Comparison of ENCODE assay signal across 14 cellular contexts in the genomic region with DNA sequence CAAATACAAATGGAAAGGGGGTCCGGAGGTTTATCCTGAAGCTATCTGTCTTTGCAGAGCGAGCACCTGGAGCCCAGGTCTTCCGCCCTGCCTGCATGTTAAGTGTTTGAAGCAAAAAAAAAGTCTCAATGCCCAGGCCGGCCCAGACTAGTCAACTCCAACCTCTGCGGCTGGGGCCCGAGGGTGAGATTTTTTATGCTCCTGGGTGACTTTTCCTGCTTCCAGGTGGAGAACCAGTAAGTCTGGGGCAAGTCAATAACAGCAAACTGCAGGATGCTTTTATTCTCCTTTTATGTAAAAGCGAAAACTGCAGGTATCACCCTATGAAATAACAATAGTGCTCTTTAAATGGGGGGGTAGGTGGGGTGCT. TPM values are rescaled to one million over a fixed set of nuclear protein-coding genes. Genes with fewer than 3 reads are reported as not detected.
DNase-seq lines count a peak whose midpoint lies in the region; ATAC-seq and TF ChIP-seq lines count a peak whose summit lies in the region.
"Had no signal": no experiment of that assay in that cellular context is flagged by ENCODE, and none has a peak within 500 bp of the region (broad histone marks: within the 10 kb centered on the region; RNA-seq: fewer than 3 reads in every experiment).

No MANE protein-coding gene starts in this region.

- H3K79me2 ChIP-seq in mammary epithelial cell (ENCODE audit: insufficient read depth, low read length) = no peaks in the 10 kb centered on the region
- no peaks in the 10 kb centered on the region for H3K79me2 ChIP-seq in OCI-LY7 (ENCODE audit: insufficient read depth, low read depth, low read length)

- H3K9me3 Mint-ChIP-seq in MCF 10A (ENCODE audit: unreplicated experiment) = peaks cover 9% of the 10 kb centered on the region

- H3K4me2 ChIP-seq in mammary epithelial cell (ENCODE audit: insufficient read depth, low read depth, low read length) = no peak overlapping the region
- H3K4me2 ChIP-seq in OCI-LY7 (ENCODE audit: low read length) = peak overlapping the region; percentile 90

- TF ChIP-seq CTCF in MCF 10A (IDR thresholded peaks at IDR 0.05; ENCODE audit: unreplicated experiment) = no peak
- TF ChIP-seq CTCF in mammary epithelial cell (conservative IDR thresholded peaks at IDR 0.05 in 1 of 2, IDR thresholded peaks at IDR 0.05 in 1 of 2; ENCODE audit: extremely low read depth in 1 of 2, insufficient read depth in 1 of 2, low read depth in 1 of 2, low read length in 2 of 2) = no peak
- no peak for TF ChIP-seq CTCF in OCI-LY7 (conservative IDR thresholded peaks at IDR 0.05; ENCODE audit: low read length)
- no peak for TF ChIP-seq CTCF in foreskin keratinocyte (conservative IDR thresholded peaks at IDR 0.05)

- dilution Hi-C loops in mammary epithelial cell (cut with HindIII; ENCODE audit: low sequenced_read_pairs) = loop anchor here (25.0 kb wide), 1 partner anchor 565 kb away; no protein-coding TSS in a partner anchor

- H3K9me3 ChIP-seq in mammary epithelial cell (replicated peaks; ENCODE audit: insufficient read depth, low read length) (no peaks in the 10 kb centered on the region), OCI-LY7 (ENCODE audit: low read length) (peaks cover 14% of the 10 kb centered on the region; the same call in 1 of the 2 replicates)
- H3K9me3 ChIP-seq: colonic mucosa had no signal

- BruUV-seq in MCF 10A (replicated peaks; lab: Mats Ljungman, UMichigan) (no TSS peak), mammary epithelial cell (replicated peaks; lab: Mats Ljungman, UMichigan) (no TSS peak), OCI-LY7 (replicated peaks; lab: Mats Ljungman, UMichigan) (no TSS peak)

- H3K27ac ChIP-seq in mammary epithelial cell (ENCODE audit: insufficient read depth, low read depth, low read length) (no peak overlapping the region), OCI-LY7 (ENCODE audit: low read depth, low read length, poor library complexity, severe bottlenecking) (no peak overlapping the region), foreskin keratinocyte (no peak overlapping the region)
- H3K27ac ChIP-seq: colonic mucosa had no signal

- peaks cover 6% of the 10 kb centered on the region for H3K4me1 Mint-ChIP-seq in MCF 10A (ENCODE audit: insufficient read depth, unreplicated experiment)

- H3K27ac Mint-ChIP-seq in MCF 10A (ENCODE audit: low read depth, unreplicated experiment) = no peak overlapping the region
- H3K27ac Mint-ChIP-seq: brain had no signal

- H3K36me3 Mint-ChIP-seq in MCF 10A (ENCODE audit: insufficient read depth, unreplicated experiment) = no peaks in the 10 kb centered on the region
- H3K36me3 Mint-ChIP-seq: brain had no signal

- ATAC-seq in foreskin keratinocyte (peak; percentile 43), HG03097 (IDR thresholded peaks at IDR 0.05; ENCODE audit: low FRiP score, unreplicated experiment) (no peak), GM18502 (IDR thresholded peaks at IDR 0.05; ENCODE audit: poor library complexity, unreplicated experiment) (no peak), HG03342 (IDR thresholded peaks at IDR 0.05; ENCODE audit: unreplicated experiment) (no peak)

- H3K27me3 Mint-ChIP-seq in MCF 10A (ENCODE audit: insufficient read depth, unreplicated experiment) = peaks cover 5% of the 10 kb centered on the region
- H3K27me3 Mint-ChIP-seq: stimulated activated naive CD8-positive, alpha-beta T cell treated with anti-CD3 and anti-CD28 coated beads, Interleukin-15, Interleukin-2, amounts not matched to agents 100 ng/mL and 50 ng/mL, for 24 hours had no signal

- CTCF ChIA-PET in MCF 10A (lab: Yijun Ruan, JAX) = interaction anchor here (0.6 to 5.9 kb wide), 44 partner anchors 9 to 1834 kb away, joined by 3 to 83 read pairs (median 5); no protein-coding TSS in a partner anchor
- CTCF ChIA-PET in mammary epithelial cell (lab: Charles Lee; ENCODE audit: low non-redundant PET) = interaction anchor here (0.5 to 1.5 kb wide), 8 partner anchors 399 to 1551 kb away, joined by 3 to 18 read pairs (median 5); no protein-coding TSS in a partner anchor
- CTCF ChIA-PET in OCI-LY7 (lab: Charles Lee; ENCODE audit: unreplicated experiment) = interaction anchor here (0.5 to 1.7 kb wide), 6 partner anchors 9 to 303 kb away, joined by 3 to 7 read pairs (median 4); no protein-coding TSS in a partner anchor

- no peak overlapping the region for H3K4me3 Mint-ChIP-seq in MCF 10A (ENCODE audit: unreplicated experiment)
- H3K4me3 Mint-ChIP-seq: brain; stimulated activated naive CD8-positive, alpha-beta T cell treated with anti-CD3 and anti-CD28 coated beads, Interleukin-15, Interleukin-2, amounts not matched to agents 100 ng/mL and 50 ng/mL, for 24 hours had no signal

- peak; percentile 3 for DNase-seq in MCF 10A (ENCODE audit: unreplicated experiment)
- DNase-seq in mammary epithelial cell = no peak
- DNase-seq in OCI-LY7 (ENCODE audit: low spot score) = no peak
- DNase-seq in foreskin keratinocyte = peak; percentile 74 to 87
- no peak for DNase-seq in NCI-H748 treated with DMSO at 0.1 percent for 48 hours (lab: John Stamatoyannopoulos, UW)
- DNase-seq: SIG-M5 had no signal

- H3K9ac ChIP-seq in mammary epithelial cell (ENCODE audit: insufficient read depth, low read length) = no peak overlapping the region

- H3K4me3 ChIP-seq in mammary epithelial cell (replicated peaks in 1 of 3; ENCODE audit: insufficient read depth in 1 of 3, low read depth in 2 of 3, low read length in 3 of 3) (no peak overlapping the region), OCI-LY7 (ENCODE audit: low read depth, low read length, poor library complexity, severe bottlenecking) (no peak overlapping the region)
- H3K4me3 ChIP-seq: colonic mucosa, MG63 had no signal

- H3K4me1 ChIP-seq in mammary epithelial cell (ENCODE audit: insufficient read depth, low read length) (peaks cover 24% of the 10 kb centered on the region), OCI-LY7 (ENCODE audit: insufficient read depth, low read length, poor library complexity, severe bottlenecking) (peaks cover 62% of the 10 kb centered on the region), foreskin keratinocyte (peaks cover 18% of the 10 kb centered on the region)
- H3K4me1 ChIP-seq: colonic mucosa had no signal

- POLR2A ChIA-PET in MCF 10A (lab: Yijun Ruan, JAX) (no interaction called here), OCI-LY7 (lab: Charles Lee) (interaction anchor here (0.8 to 3.5 kb wide), 4 partner anchors 9 to 85 kb away, joined by 4 to 22 read pairs (median 4); no protein-coding TSS in a partner anchor)

- intact Hi-C loops in MCF 10A (cut with micrococcal nuclease) = loop anchor here (1.0 to 2.0 kb wide), 4 partner anchors 87 to 587 kb away; no protein-coding TSS in a partner anchor
- intact Hi-C loops in mammary epithelial cell (cut with micrococcal nuclease) = loop anchor here (1.0 to 10.0 kb wide), 4 partner anchors 193 to 587 kb away; no protein-coding TSS in a partner anchor
- intact Hi-C loops in OCI-LY7 (cut with micrococcal nuclease; ENCODE audit: unreplicated experiment) = loop anchor here (1.0 to 10.0 kb wide), 3 partner anchors 32 to 557 kb away; no protein-coding TSS in a partner anchor

- H4K20me1 ChIP-seq in mammary epithelial cell (ENCODE audit: insufficient read depth, low read length) (no peaks in the 10 kb centered on the region), OCI-LY7 (ENCODE audit: insufficient read depth, low read length) (no peaks in the 10 kb centered on the region)

- in situ Hi-C loops in mammary epithelial cell (cut with MboI; ENCODE audit: low sequenced_read_pairs in 2 of 2) = no loop called here

- H3K9me2 ChIP-seq in OCI-LY7 (ENCODE audit: insufficient read depth, low read length) = no peaks in the 10 kb centered on the region

- 45% methylated on average over 5 of the region's 7 CpGs for WGBS in mammary epithelial cell (ENCODE audit: low coverage, missing lambda C conversion rate)

- H3K27me3 ChIP-seq in mammary epithelial cell (ENCODE audit: insufficient read depth, low read length) (no peaks in the 10 kb centered on the region), foreskin keratinocyte (peaks cover 3% of the 10 kb centered on the region)
- H3K27me3 ChIP-seq: colonic mucosa, MG63 had no signal

- no peak overlapping the region for H2AFZ ChIP-seq in mammary epithelial cell (ENCODE audit: low read depth, low read length)
- H2AFZ ChIP-seq in OCI-LY7 (ENCODE audit: low read length) = no peak overlapping the region

- no peaks in the 10 kb centered on the region for H3K36me3 ChIP-seq in mammary epithelial cell (ENCODE audit: insufficient read depth, low read length)
- no peaks in the 10 kb centered on the region; the same call in 1 of the 2 replicates for H3K36me3 ChIP-seq in OCI-LY7 (ENCODE audit: insufficient read depth, low read length)
- H3K36me3 ChIP-seq: colonic mucosa, MG63 had no signal

RNA-seq across cellular contexts. Expression of gene ZBP1, which starts 2.0 kb away (rescaled TPM):
- not detected in 2 replicates for total RNA-seq in MCF 10A (2022)
- total RNA-seq in mammary epithelial cell = not detected
- not detected for polyA plus RNA-seq in mammary epithelial cell
- not detected for polyA minus RNA-seq in mammary epithelial cell
- 1.7 and 3.7 TPM in 2 replicates for total RNA-seq in OCI-LY7 (2014; rRNA removed; shearing (Covaris generic))
- total RNA-seq in OCI-LY7 (2022) = 1.5 and 2.0 TPM in 2 replicates
- not detected in 2 replicates for total RNA-seq in foreskin keratinocyte
- polyA plus RNA-seq in foreskin keratinocyte = 0.08 TPM in 1 of 2 replicates, not detected in the other
- total RNA-seq: pulmonary artery endothelial cell had no signal

Comparison
In these comparisons a context has a peak if more than half of its experiments do, and no peak if none do; other contexts are left out.
1. DNase-seq: peak in MCF 10A (single experiment) and foreskin keratinocyte (2 of 2); none in mammary epithelial cell (single experiment), OCI-LY7 (single experiment) and NCI-H748 treated with DMSO at 0.1 percent for 48 hours (single experiment).